In the genomic region with DNA sequence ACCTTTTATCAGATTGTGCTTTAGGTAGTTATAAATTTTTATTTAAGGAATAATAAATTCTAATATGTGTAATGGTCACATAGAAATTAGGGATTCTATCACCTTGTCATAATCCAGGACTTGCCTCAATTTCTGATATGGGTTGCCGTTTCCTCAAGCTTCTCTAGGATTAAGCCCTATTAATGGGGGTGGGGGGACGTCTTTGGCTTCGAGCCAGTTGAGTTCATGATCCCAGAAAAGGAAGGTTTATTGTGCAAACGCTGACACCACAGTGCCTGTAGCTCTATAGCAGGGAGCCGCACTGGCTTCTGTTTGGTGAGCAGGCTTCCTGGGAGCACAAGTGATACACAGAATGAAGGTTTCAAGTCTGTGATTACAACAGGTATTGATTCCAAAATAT, we compare ENCODE assay signal across 25 cellular contexts. TPM values are rescaled to one million over a fixed set of nuclear protein-coding genes. Genes with fewer than 3 reads are reported as not detected.
DNase-seq lines count a peak whose midpoint lies in the region; ATAC-seq, FAIRE-seq and TF ChIP-seq lines count a peak whose summit lies in the region.
"Had no signal": no experiment of that assay in that cellular context is flagged by ENCODE, and none has a peak within 500 bp of the region (broad histone marks: within the 10 kb centered on the region; RNA-seq: fewer than 3 reads in every experiment).

No MANE protein-coding gene starts in this region.

- no peaks in the 10 kb centered on the region for H3K9me3 ChIP-seq in WERI-Rb-1 (ENCODE audit: severe bottlenecking)
- H3K9me3 ChIP-seq in esophagus muscularis mucosa, result no peaks in the 10 kb centered on the region
- H3K9me3 ChIP-seq: A549; BE2C; BLaER1 treated with 17β-estradiol and CSF1 and Interleukin-3, amounts not matched to agents 10 nM and 100 nM had no signal

- no peak overlapping the region for H3K27ac ChIP-seq in WERI-Rb-1
- H3K27ac ChIP-seq in esophagus muscularis mucosa (replicated peaks in 1 of 4), result no peak overlapping the region
- H3K27ac ChIP-seq: A549; BLaER1 treated with 17β-estradiol and CSF1 and Interleukin-3, amounts not matched to agents 10 nM and 100 nM had no signal

- no peak for FAIRE-seq in urothelium cell line (lab: Jason Lieb, UNC)
- FAIRE-seq: A549, D721Med, GM12878, GM19239 had no signal

- H3K4me3 ChIP-seq in WERI-Rb-1 (ENCODE audit: low read depth, low read length) (no peak overlapping the region), esophagus muscularis mucosa (no peak overlapping the region)
- H3K4me3 ChIP-seq: A549; BLaER1 treated with 17β-estradiol and CSF1 and Interleukin-3, amounts not matched to agents 10 nM and 100 nM; GM12878; GM23338 had no signal

- 54% methylated on average over 5 of the region's 5 CpGs for WGBS in esophagus muscularis mucosa

- no peak overlapping the region for H3K27ac Mint-ChIP-seq in stimulated activated memory B cell treated with anti-CD40 and anti-IgM and Interleukin-4, amounts not matched to agents 10 μg/mL and 1 μg/mL and 100 μg/mL, for 72 hours
- H3K27ac Mint-ChIP-seq: CD14-positive monocyte; CD4-positive, alpha-beta T cell; GM23338; H9 had no signal

- no peaks in the 10 kb centered on the region for H3K36me3 Mint-ChIP-seq in stimulated activated memory B cell treated with anti-CD40 and anti-IgM and Interleukin-4, amounts not matched to agents 10 μg/mL and 1 μg/mL and 100 μg/mL, for 72 hours
- H3K36me3 Mint-ChIP-seq: CD8-positive, alpha-beta memory T cell had no signal

- no peak for TF ChIP-seq POLR2A in esophagus muscularis mucosa (IDR thresholded peaks at IDR 0.05; ENCODE audit: low read depth)

- no peaks in the 10 kb centered on the region for H3K4me1 Mint-ChIP-seq in stimulated activated memory B cell treated with anti-CD40 and anti-IgM and Interleukin-4, amounts not matched to agents 10 μg/mL and 1 μg/mL and 100 μg/mL, for 72 hours

- no peak for ATAC-seq in stimulated activated memory B cell treated with anti-CD40 and anti-IgM and Interleukin-4, amounts not matched to agents 10 μg/mL and 1 μg/mL and 100 μg/mL, for 72 hours
- no peak for ATAC-seq in GM21576 (IDR thresholded peaks at IDR 0.05; ENCODE audit: unreplicated experiment)
- ATAC-seq: A549, GM12878, GM23338, HCT116 had no signal

- H3K36me3 ChIP-seq in WERI-Rb-1 (peaks cover 64% of the 10 kb centered on the region), esophagus muscularis mucosa (peaks cover 0 to 17% (median 7%) of the 10 kb centered on the region in 4 donors)
- H3K36me3 ChIP-seq: BE2C had no signal

- no peaks in the 10 kb centered on the region for H3K27me3 ChIP-seq in WERI-Rb-1 (ENCODE audit: insufficient read depth, low read depth, severe bottlenecking)
- H3K27me3 ChIP-seq in esophagus muscularis mucosa, result no peaks in the 10 kb centered on the region
- H3K27me3 ChIP-seq: BE2C; BLaER1 treated with 17β-estradiol and CSF1 and Interleukin-3, amounts not matched to agents 10 nM and 100 nM had no signal

- intact Hi-C loops in esophagus muscularis mucosa (cut with DNase I), result no loop called here

- H3K9me3 Mint-ChIP-seq in stimulated activated memory B cell treated with anti-CD40 and anti-IgM and Interleukin-4, amounts not matched to agents 10 μg/mL and 1 μg/mL and 100 μg/mL, for 72 hours, result no peaks in the 10 kb centered on the region
- H3K9me3 Mint-ChIP-seq: CD14-positive monocyte; CD4-positive, alpha-beta T cell; CD8-positive, alpha-beta memory T cell; GM23338; H9 had no signal

- H3K27me3 Mint-ChIP-seq in stimulated activated memory B cell treated with anti-CD40 and anti-IgM and Interleukin-4, amounts not matched to agents 10 μg/mL and 1 μg/mL and 100 μg/mL, for 72 hours, result no peaks in the 10 kb centered on the region

- peaks cover 0 to 15% (median 12%) of the 10 kb centered on the region in 4 donors for H3K4me1 ChIP-seq in esophagus muscularis mucosa
- H3K4me1 ChIP-seq: A549, BE2C had no signal

- no peak overlapping the region for H3K4me3 Mint-ChIP-seq in stimulated activated memory B cell treated with anti-CD40 and anti-IgM and Interleukin-4, amounts not matched to agents 10 μg/mL and 1 μg/mL and 100 μg/mL, for 72 hours
- H3K4me3 Mint-ChIP-seq: CD14-positive monocyte; CD4-positive, alpha-beta T cell; CD8-positive, alpha-beta memory T cell; GM23338; H9 had no signal

- DNase-seq in NCI-H2227 (lab: John Stamatoyannopoulos, UW; ENCODE audit: unreplicated experiment) (peak; percentile 61), NCI-H82 (lab: John Stamatoyannopoulos, UW) (peak; percentile 85), WERI-Rb-1 (peak; percentile 47), esophagus muscularis mucosa (ENCODE audit: extremely low spot score) (peak; percentile 60), urothelium cell line (ENCODE audit: low spot score) (no peak)
- DNase-seq: 8988T; ACHN; BE2C; CD4-positive, alpha-beta T cell; CD8-positive, alpha-beta memory T cell; DMS 273 treated with DMSO at 0.1 percent for 48 hours; DMS79; EL; GDM1; H9 had no signal

- TF ChIP-seq CTCF in WERI-Rb-1 (IDR thresholded peaks at IDR 0.05; ENCODE audit: low read depth, low read length) (no peak), esophagus muscularis mucosa (IDR thresholded peaks at IDR 0.05) (no peak)

- TF ChIP-seq EP300 in esophagus muscularis mucosa (IDR thresholded peaks at IDR 0.05), result no peak

RNA-seq across cellular contexts. Expression of a gene that starts 22.0 kb away (rescaled TPM):
- total RNA-seq in esophagus muscularis mucosa, result 100 to 1,000 TPM in 2 of 4 donors, 10 to 100 TPM in 2; 90.3 to 114 (median 99.5) TPM

RNA-seq across cellular contexts. Expression of a gene that starts 35.0 kb away (rescaled TPM):
- 10 to 100 TPM; 25.8 to 45.8 (median 42.6) TPM for total RNA-seq in esophagus muscularis mucosa
